23 cellular contexts compared by ENCODE assay signal in genomic region chr2:86686905-86687304, GRCh38.
DNase-seq lines count a peak whose midpoint lies in the region; ATAC-seq and TF ChIP-seq lines count a peak whose summit lies in the region.
"Had no signal": no experiment of that assay in that cellular context is flagged by ENCODE, and none has a peak within 500 bp of the region (broad histone marks: within the 10 kb centered on the region; RNA-seq: fewer than 3 reads in every experiment).

No MANE protein-coding gene starts in this region.

- no peaks in the 10 kb centered on the region for H3K27me3 ChIP-seq in layer of hippocampus (ENCODE audit: control insufficient read depth, insufficient read depth, low read length)

- TF ChIP-seq POLR2A in GM18505 (IDR thresholded peaks at IDR 0.05; ENCODE audit: borderline replicate concordance, extremely low read depth, insufficient read depth, insufficient read length), result no peak

- H3K4me3 ChIP-seq in retinal pigment epithelial cell (ENCODE audit: low read length), result no peak overlapping the region

- DNase-seq in caudate nucleus (lab: John Stamatoyannopoulos, UW), result peak in 7 of 61 donors; percentile 6 to 54 (median 8)
- peak; percentile 46 for DNase-seq in retinal pigment epithelial cell (ENCODE audit: low read depth)
- no peak for DNase-seq in HK-2 (ENCODE audit: unreplicated experiment)
- DNase-seq in activated CD4-positive, alpha-beta T cell treated with anti-CD3 and anti-CD28 coated beads, Interleukin-2, amount 50 U/mL, for 1 hour, result no peak
- DNase-seq: 8988T; DMS53; GDM1; H7; Karpas-422; MV-4-11; NCI-H1105 treated with DMSO at 0.1 percent for 48 hours; NCI-H1694; NCI-H2081; NCI-H2171; NCI-H345; NCI-H524; NCI-H774; NK-92 treated with Interleukin-12 subunit alpha and Interleukin-12 subunit beta, amount 100 ng/mL, for 24 hours; SIG-M5 had no signal

- peak overlapping the region; percentile 42 for H3K27ac ChIP-seq in 22Rv1
- peak overlapping the region; percentile 74 for H3K27ac ChIP-seq in caudate nucleus (ENCODE audit: low read depth, low read length)
- H3K27ac ChIP-seq in layer of hippocampus (ENCODE audit: low read depth, low read length), result peak overlapping the region; percentile 38

- no peak for TF ChIP-seq CTCF in 22Rv1 (IDR thresholded peaks at IDR 0.05)
- TF ChIP-seq CTCF in retinal pigment epithelial cell (conservative IDR thresholded peaks at IDR 0.05; ENCODE audit: low read depth, low read length), result no peak

- ATAC-seq in GM21737 (IDR thresholded peaks at IDR 0.05; ENCODE audit: unreplicated experiment) (no peak), GM18505 (IDR thresholded peaks at IDR 0.05; ENCODE audit: unreplicated experiment) (no peak)
